In the genomic region with DNA sequence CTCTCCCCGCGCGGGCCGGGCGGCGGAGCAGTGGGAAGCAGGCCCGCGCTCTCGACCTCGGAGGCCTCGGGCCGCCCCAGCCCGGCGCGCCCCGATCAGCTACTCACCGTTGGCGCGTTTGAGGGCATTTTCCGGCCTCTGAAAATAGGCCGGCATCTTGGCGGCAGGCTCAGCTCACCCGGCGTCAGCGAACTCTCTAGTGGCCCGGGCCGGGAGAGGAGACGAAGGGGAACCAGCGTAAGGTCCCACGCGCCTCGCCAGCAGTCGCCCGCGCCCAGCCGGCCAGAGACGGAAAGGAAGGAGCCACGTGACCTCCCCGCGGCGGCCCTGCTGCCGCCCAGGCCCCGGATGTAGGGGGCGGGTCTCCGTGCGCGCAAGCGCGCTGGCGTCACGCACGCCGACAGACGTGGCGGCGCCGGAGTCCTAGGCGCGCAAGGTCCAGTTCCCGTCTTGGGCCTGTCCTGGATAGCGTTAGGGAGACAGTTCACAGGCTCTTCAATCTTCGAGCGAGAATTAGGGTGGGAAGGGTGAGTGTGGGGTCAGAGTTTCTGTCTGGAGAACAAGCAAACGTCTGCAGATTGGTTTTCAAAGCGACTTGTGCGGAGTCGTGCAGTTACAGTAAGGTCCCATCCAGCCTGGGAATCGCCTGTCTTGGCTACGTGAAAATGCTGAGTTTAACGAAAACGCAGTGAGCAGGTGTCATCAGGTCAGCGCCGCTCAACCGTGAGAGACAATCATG, we compare ENCODE assay signal across 8 cellular contexts. TPM values are rescaled to one million over a fixed set of nuclear protein-coding genes. Genes with fewer than 3 reads are reported as not detected.
A peak's percentile ranks its signal among the peaks of the same experiment; 100 is the strongest.
DNase-seq lines count a peak whose midpoint lies in the region; ATAC-seq and TF ChIP-seq lines count a peak whose summit lies in the region.

A gene with protein sequence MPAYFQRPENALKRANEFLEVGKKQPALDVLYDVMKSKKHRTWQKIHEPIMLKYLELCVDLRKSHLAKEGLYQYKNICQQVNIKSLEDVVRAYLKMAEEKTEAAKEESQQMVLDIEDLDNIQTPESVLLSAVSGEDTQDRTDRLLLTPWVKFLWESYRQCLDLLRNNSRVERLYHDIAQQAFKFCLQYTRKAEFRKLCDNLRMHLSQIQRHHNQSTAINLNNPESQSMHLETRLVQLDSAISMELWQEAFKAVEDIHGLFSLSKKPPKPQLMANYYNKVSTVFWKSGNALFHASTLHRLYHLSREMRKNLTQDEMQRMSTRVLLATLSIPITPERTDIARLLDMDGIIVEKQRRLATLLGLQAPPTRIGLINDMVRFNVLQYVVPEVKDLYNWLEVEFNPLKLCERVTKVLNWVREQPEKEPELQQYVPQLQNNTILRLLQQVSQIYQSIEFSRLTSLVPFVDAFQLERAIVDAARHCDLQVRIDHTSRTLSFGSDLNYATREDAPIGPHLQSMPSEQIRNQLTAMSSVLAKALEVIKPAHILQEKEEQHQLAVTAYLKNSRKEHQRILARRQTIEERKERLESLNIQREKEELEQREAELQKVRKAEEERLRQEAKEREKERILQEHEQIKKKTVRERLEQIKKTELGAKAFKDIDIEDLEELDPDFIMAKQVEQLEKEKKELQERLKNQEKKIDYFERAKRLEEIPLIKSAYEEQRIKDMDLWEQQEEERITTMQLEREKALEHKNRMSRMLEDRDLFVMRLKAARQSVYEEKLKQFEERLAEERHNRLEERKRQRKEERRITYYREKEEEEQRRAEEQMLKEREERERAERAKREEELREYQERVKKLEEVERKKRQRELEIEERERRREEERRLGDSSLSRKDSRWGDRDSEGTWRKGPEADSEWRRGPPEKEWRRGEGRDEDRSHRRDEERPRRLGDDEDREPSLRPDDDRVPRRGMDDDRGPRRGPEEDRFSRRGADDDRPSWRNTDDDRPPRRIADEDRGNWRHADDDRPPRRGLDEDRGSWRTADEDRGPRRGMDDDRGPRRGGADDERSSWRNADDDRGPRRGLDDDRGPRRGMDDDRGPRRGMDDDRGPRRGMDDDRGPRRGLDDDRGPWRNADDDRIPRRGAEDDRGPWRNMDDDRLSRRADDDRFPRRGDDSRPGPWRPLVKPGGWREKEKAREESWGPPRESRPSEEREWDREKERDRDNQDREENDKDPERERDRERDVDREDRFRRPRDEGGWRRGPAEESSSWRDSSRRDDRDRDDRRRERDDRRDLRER (N-terminal part only) (minus strand): TSS at position 297 of the 739 bp plus-strand sequence. CDS start 141 bp downstream, at position 156.

- H3K4me1 Mint-ChIP-seq in activated B cell treated with CpG ODN at 0.5 μM for 24 hours = peaks cover 49% of the 10 kb centered on the region

- no peaks in the 10 kb centered on the region for H3K9me3 ChIP-seq in spleen

- TF ChIP-seq POLR2A in spleen (IDR thresholded peaks at IDR 0.05) = peak; percentile 45 to 85 (median 80)

- POLR2A ChIA-PET in activated B cell treated with CpG ODN at 0.5 μM for 24 hours (lab: Charles Lee) = interaction anchor here (0.5 to 2.2 kb wide), 7 partner anchors 20 to 792 kb away, joined by 3 to 13 read pairs (median 5); a partner anchor contains a TSS

- CTCF ChIA-PET in activated B cell treated with CpG ODN at 0.5 μM for 24 hours (lab: Charles Lee) = no interaction called here

- H3K4me3 Mint-ChIP-seq in activated B cell treated with CpG ODN at 0.5 μM for 24 hours = peak within 1 kb of the TSS; percentile 89

- H3K36me3 Mint-ChIP-seq in activated B cell treated with CpG ODN at 0.5 μM for 24 hours (ENCODE audit: low read depth) = peaks cover 27% of the 10 kb centered on the region

- no peaks in the 10 kb centered on the region for H3K9me3 Mint-ChIP-seq in activated B cell treated with CpG ODN at 0.5 μM for 24 hours

- no peak for TF ChIP-seq CTCF in activated B cell treated with CpG ODN at 0.5 μM for 24 hours (IDR thresholded peaks at IDR 0.05)
- peak in 4 of 11 experiments; percentile 23 to 33 (median 28) for TF ChIP-seq CTCF in spleen (IDR thresholded peaks at IDR 0.05 in 8 of 11, conservative IDR thresholded peaks at IDR 0.05 in 3 of 11)

- no peaks in the 10 kb centered on the region for H3K27me3 ChIP-seq in spleen (replicated peaks in 1 of 7)

- peaks cover 29 to 54% (median 51%) of the 10 kb centered on the region in 6 donors for H3K4me1 ChIP-seq in spleen

- ATAC-seq in GM18861 (IDR thresholded peaks at IDR 0.05; ENCODE audit: unreplicated experiment) (peak; percentile 78), HG03095 (IDR thresholded peaks at IDR 0.05; ENCODE audit: unreplicated experiment) (peak; percentile 74), activated B cell treated with CpG ODN at 0.5 μM for 24 hours (ENCODE audit: low read depth) (peak; percentile 79)

- intact Hi-C loops in activated B cell treated with CpG ODN at 0.5 μM for 24 hours (cut with micrococcal nuclease) = loop anchor here (1.0 to 10.0 kb wide), 12 partner anchors 20 to 794 kb away; a partner anchor contains a TSS
- intact Hi-C loops in spleen (cut with DNase I; ENCODE audit: low total_unique reads) = no loop called here

- H3K27ac ChIP-seq in caudate nucleus (ENCODE audit: low read depth, low read length) = peak within 1 kb of the TSS; percentile 94
- H3K27ac ChIP-seq in spleen = peak within 1 kb of the TSS; percentile 95 to 99 (median 97)

- peak within 1 kb of the TSS; percentile 80 to 96 (median 92) for H3K4me3 ChIP-seq in spleen

- in situ Hi-C loops in ACHN (cut with HindIII; ENCODE audit: low pct_ligation_motif_present, low pct_unique_long_range_greater_than_20kb, low sequenced_read_pairs) = no loop called here

- peak; percentile 93 for DNase-seq in ACHN
- DNase-seq in NCI-H2196 treated with DMSO at 0.1 percent for 48 hours (lab: John Stamatoyannopoulos, UW; ENCODE audit: unreplicated experiment) = peak; percentile 53
- DNase-seq in activated B cell treated with CpG ODN at 0.5 μM for 24 hours = peak; percentile 97
- DNase-seq in caudate nucleus (lab: John Stamatoyannopoulos, UW) = peak in 60 of 61 donors; percentile 43 to 94 (median 86)
- peak; percentile 92 for DNase-seq in iris pigment epithelial cell (ENCODE audit: low read depth)
- DNase-seq in spleen = peak; percentile 99

- H3K27ac Mint-ChIP-seq in activated B cell treated with CpG ODN at 0.5 μM for 24 hours = peak within 1 kb of the TSS; percentile 93

- no peaks in the 10 kb centered on the region for H3K27me3 Mint-ChIP-seq in activated B cell treated with CpG ODN at 0.5 μM for 24 hours

- 0 to 1% (median 0%) methylated on average over 18 to 74 of the region's 74 CpGs for WGBS in spleen, 5 donors

- H3K36me3 ChIP-seq in spleen = no peaks in the 10 kb centered on the region

RNA-seq across cellular contexts. Expression of the gene that starts here (rescaled TPM):
- 109 and 114 TPM in 2 replicates for total RNA-seq in activated B cell treated with CpG ODN at 0.5 μM for 24 hours
- 10 to 100 TPM; 81.4 to 93.9 (median 90.7) TPM for total RNA-seq in spleen
- polyA plus RNA-seq in spleen = 10 to 100 TPM; 21.9 to 31.0 (median 22.8) TPM

Comparison
In these comparisons a context has a peak if more than half of its experiments do, and no peak if none do; other contexts are left out.
1. Peak in every context shown above with its lines: DNase-seq, ATAC-seq, H3K4me3 ChIP-seq and H3K27ac ChIP-seq.